ENCODE assay signal across 9 cellular contexts in the genomic region with DNA sequence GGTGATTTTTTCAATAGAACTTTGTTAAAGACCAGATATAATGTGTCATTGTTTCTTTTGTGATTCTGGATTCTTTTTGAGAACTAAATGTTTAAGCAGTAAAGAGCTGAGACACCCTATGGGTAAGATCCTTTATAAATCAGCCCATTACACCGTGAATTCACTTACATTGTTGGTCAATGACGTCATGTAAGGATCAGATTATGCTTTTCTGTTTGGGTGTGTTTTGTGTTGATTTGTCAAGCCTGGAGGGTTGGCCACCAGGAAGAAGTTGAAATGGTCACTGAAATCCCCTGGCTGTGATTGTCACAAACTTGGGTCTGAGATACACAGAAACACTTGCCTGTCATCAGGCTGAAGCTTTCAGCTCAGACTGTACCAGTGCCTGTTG. TPM values are rescaled to one million over a fixed set of nuclear protein-coding genes. Genes with fewer than 3 reads are reported as not detected.
DNase-seq lines count a peak whose midpoint lies in the region; ATAC-seq and TF ChIP-seq lines count a peak whose summit lies in the region.
"Had no signal": no experiment of that assay in that cellular context is flagged by ENCODE, and none has a peak within 500 bp of the region (broad histone marks: within the 10 kb centered on the region; RNA-seq: fewer than 3 reads in every experiment).

No MANE protein-coding gene starts in this region.

- no peak for TF ChIP-seq CTCF in fibroblast of mammary gland (conservative IDR thresholded peaks at IDR 0.05; ENCODE audit: control insufficient read depth, insufficient read depth, low read depth, low read length)

- no peak overlapping the region for H2BK120ac ChIP-seq in neuronal stem cell (ENCODE audit: low read depth, low read length)

- no CpG with 5 or more reads among the region's 2 CpGs for WGBS in neuronal stem cell (ENCODE audit: extremely low coverage in 2 of 2, insufficient read length in 2 of 2, insufficient replicate concordance in 1 of 2), 2 donors

- H4K8ac ChIP-seq in neuronal stem cell (ENCODE audit: low read depth, low read length) = no peak overlapping the region

- no peak overlapping the region for H2BK15ac ChIP-seq in neuronal stem cell (ENCODE audit: low read length)

- no peak overlapping the region for H3K23ac ChIP-seq in neuronal stem cell (ENCODE audit: low read depth, low read length, poor library complexity)

- H3K9ac ChIP-seq in neuronal stem cell (ENCODE audit: low read depth, low read length, poor library complexity) = no peak overlapping the region

- DNase-seq in COLO829 (ENCODE audit: low spot score) (peak; percentile 33), SK-MEL-5 (ENCODE audit: low read depth, low spot score) (peak; percentile 49), fibroblast of mammary gland (ENCODE audit: low read depth) (peak; percentile 35), neuronal stem cell (ENCODE audit: low spot score) (no peak), SHP77 treated with DMSO at 0.1 percent for 48 hours (lab: John Stamatoyannopoulos, UW) (no peak), NCI-H128 (lab: John Stamatoyannopoulos, UW; ENCODE audit: unreplicated experiment) (no peak)
- DNase-seq: NCI-H774 had no signal

- no peak overlapping the region for H2BK12ac ChIP-seq in neuronal stem cell (ENCODE audit: low read length)

- no peak overlapping the region for H2BK5ac ChIP-seq in neuronal stem cell (ENCODE audit: low read length)

- H3K27ac ChIP-seq in neuronal stem cell (replicated peaks; ENCODE audit: low read length) = no peak overlapping the region

- no peaks in the 10 kb centered on the region for H3K27me3 ChIP-seq in neuronal stem cell (ENCODE audit: control insufficient read depth in 3 of 3, insufficient read depth in 3 of 3, low read depth in 1 of 3, low read length in 3 of 3)

- ATAC-seq in HG03175 (IDR thresholded peaks at IDR 0.05; ENCODE audit: unreplicated experiment) (no peak), HG02759 (IDR thresholded peaks at IDR 0.05; ENCODE audit: unreplicated experiment) (no peak)

- H2AK5ac ChIP-seq in neuronal stem cell (ENCODE audit: low read depth, low read length) = no peak overlapping the region

- no peak overlapping the region for H3K4me2 ChIP-seq in neuronal stem cell (ENCODE audit: insufficient read depth, low read length, poor library complexity, severe bottlenecking)

- no peak overlapping the region for H3K14ac ChIP-seq in neuronal stem cell (ENCODE audit: low read length)

- no peak overlapping the region for H3K18ac ChIP-seq in neuronal stem cell (ENCODE audit: low read length)

- peak overlapping the region; percentile 65 for H2AFZ ChIP-seq in neuronal stem cell (ENCODE audit: low read length)

- H3K4me1 ChIP-seq in neuronal stem cell (ENCODE audit: control insufficient read depth in 2 of 2, insufficient read depth in 1 of 2, low read depth in 1 of 2, low read length in 2 of 2) = peaks cover 7 to 8% of the 10 kb centered on the region in 2 donors

- H3K4ac ChIP-seq in neuronal stem cell (ENCODE audit: low read length) = no peak overlapping the region

- peaks cover 0 to 5% of the 10 kb centered on the region in 2 donors for H3K9me3 ChIP-seq in neuronal stem cell (replicated peaks in 1 of 2; ENCODE audit: control insufficient read depth in 2 of 2, insufficient read depth in 1 of 2, low read depth in 1 of 2, low read length in 2 of 2)

- in situ Hi-C loops in SK-MEL-5 (cut with HindIII; ENCODE audit: low pct_unique_long_range_greater_than_20kb, low sequenced_read_pairs) = no loop called here

- no peaks in the 10 kb centered on the region for H3K79me1 ChIP-seq in neuronal stem cell (ENCODE audit: low read depth, low read length)

- H3K4me3 ChIP-seq in fibroblast of mammary gland (ENCODE audit: control insufficient read depth, low read depth, low read length) (no peak overlapping the region), neuronal stem cell (ENCODE audit: low read length in 2 of 2) (no peak overlapping the region)

- H4K91ac ChIP-seq in neuronal stem cell (ENCODE audit: low read depth, low read length, poor library complexity) = no peak overlapping the region

- H3K36me3 ChIP-seq in neuronal stem cell (replicated peaks in 1 of 2; ENCODE audit: control insufficient read depth in 2 of 2, insufficient read depth in 2 of 2, low read length in 2 of 2) = no peaks in the 10 kb centered on the region

RNA-seq across cellular contexts. Expression of gene SLC3A1, which starts 7.0 kb away (rescaled TPM):
- total RNA-seq in SK-MEL-5 (2014; rRNA removed; shearing (Covaris generic)) = 0.08 and 0.61 TPM in 2 replicates
- polyA plus RNA-seq in SK-MEL-5 (2015; cell fraction: cytosol; rRNA removed) = not detected in 2 replicates
- 0.31 TPM in 1 of 2 replicates, not detected in the other for polyA plus RNA-seq in SK-MEL-5 (2015; cell fraction: nucleus; rRNA removed)
- 0.13 TPM for polyA plus RNA-seq in neuronal stem cell (2013, experiment 1 of 2)
- polyA plus RNA-seq in neuronal stem cell (2013, experiment 2 of 2) = 0.14 TPM

Comparison
In these comparisons a context has a peak if more than half of its experiments do, and no peak if none do; other contexts are left out.
1. DNase-seq: peak in COLO829 (single experiment), SK-MEL-5 (single experiment) and fibroblast of mammary gland (single experiment); none in neuronal stem cell (single experiment), SHP77 treated with DMSO at 0.1 percent for 48 hours (single experiment) and NCI-H128 (single experiment).